29 cellular contexts compared by ENCODE assay signal in the genomic region with DNA sequence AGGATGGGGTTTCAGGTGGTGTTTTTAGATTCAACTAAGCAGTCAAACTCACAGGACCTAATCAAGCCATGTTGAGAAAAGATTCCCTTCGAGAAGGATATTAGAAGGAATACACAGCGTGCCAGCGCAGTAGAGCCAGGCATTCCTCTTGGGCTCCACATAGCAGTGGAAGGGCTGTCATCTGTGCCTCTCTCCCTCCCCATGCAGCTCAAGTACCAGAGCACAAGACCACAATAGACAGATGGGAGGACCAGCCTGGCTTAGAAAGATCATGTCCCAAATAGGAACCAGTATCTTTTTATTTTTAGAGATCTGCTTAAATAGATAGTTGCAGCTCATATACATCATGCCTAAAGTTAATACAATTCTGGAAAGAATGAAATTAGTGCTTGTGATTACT.
"Had no signal": no experiment of that assay in that cellular context is flagged by ENCODE, and none has a peak within 500 bp of the region (broad histone marks: within the 10 kb centered on the region; RNA-seq: fewer than 3 reads in every experiment).

No MANE protein-coding gene starts in this region.

- DNase-seq: activated B cell treated with CpG ODN at 0.5 μM for 24 hours; activated CD4-positive, alpha-beta memory T cell treated with anti-CD3 and anti-CD28 coated beads for 36 hours; activated CD4-positive, alpha-beta T cell treated with anti-CD3 and anti-CD28 coated beads for 4 hours; activated CD4-positive, alpha-beta T cell treated with anti-CD3 and anti-CD28 coated beads, Interleukin-2, amount 10 ng/mL, durations not matched to agents 24 days and 14 days; activated CD4-positive, alpha-beta T cell treated with anti-CD3 and anti-CD28 coated beads, Interleukin-2, amount 50 U/mL, for 1 hour; activated CD4-positive, alpha-beta T cell treated with anti-CD3 and anti-CD28 coated beads, Interleukin-2, amount 50 U/mL, for 4 hours; activated CD4-positive, CD25-positive, alpha-beta regulatory T cell treated with anti-CD3 and anti-CD28 coated beads, Interleukin-2, amount 50 U/mL, for 72 hours; activated CD8-positive, alpha-beta memory T cell treated with anti-CD3 and anti-CD28 coated beads, Interleukin-2, amount 50 U/mL, for 4 hours; activated CD8-positive, alpha-beta T cell treated with anti-CD3 and anti-CD28 coated beads for 36 hours; activated effector memory CD4-positive, alpha-beta T cell treated with anti-CD3 and anti-CD28 coated beads, Interleukin-2, amount 50 U/mL, for 16 hours; activated gamma-delta T cell treated with Interleukin-2 at 50 U/mL for 16 hours; activated naive CD4-positive, alpha-beta T cell; activated naive CD4-positive, alpha-beta T cell treated with anti-CD3 and anti-CD28 coated beads for 36 hours; activated naive CD4-positive, alpha-beta T cell treated with anti-CD3 and anti-CD28 coated beads, Interleukin-2, amount 50 U/mL, for 16 hours; activated naive CD8-positive, alpha-beta T cell treated with anti-CD3 and anti-CD28 coated beads for 36 hours; activated T-cell treated with anti-CD3 and anti-CD28 coated beads for 4 hours; activated T-cell treated with anti-CD3 and anti-CD28 coated beads, Interleukin-2, amount 50 U/mL, for 1 hour; activated T-cell treated with anti-CD3 and anti-CD28 coated beads, Interleukin-2, amount 50 U/mL, for 4 hours; activated T-cell treated with anti-CD3 and anti-CD28 coated beads, Interleukin-2, amount 50 U/mL, for 72 hours; adrenal gland; amniotic stem cell; aorta; body of pancreas; brain microvascular endothelial cell; central memory CD4-positive, alpha-beta T cell; T-helper 2 cell; T-helper 9 cell had no signal

- ATAC-seq: activated CD8-positive, alpha-beta T cell treated with anti-CD3 and anti-CD28 coated beads for 36 hours; activated naive CD4-positive, alpha-beta T cell treated with anti-CD3 and anti-CD28 coated beads, Interleukin-2, amount 50 U/mL, for 72 hours; activated T-cell treated with anti-CD3 and anti-CD28 coated beads, Interleukin-2, amount 50 U/mL, for 4 hours; activated T-cell treated with anti-CD3 and anti-CD28 coated beads, Interleukin-2, amount 50 U/mL, for 72 hours; activated T-helper 17 cell treated with anti-CD3 and anti-CD28 coated beads, Interleukin-2, amount 50 U/mL, for 72 hours; body of pancreas had no signal
